8 cellular contexts compared by ENCODE assay signal in genomic region chr2:197435598-197436435, GRCh38. TPM values are rescaled to one million over a fixed set of nuclear protein-coding genes. Genes with fewer than 3 reads are reported as not detected.
DNase-seq lines count a peak whose midpoint lies in the region; ATAC-seq and TF ChIP-seq lines count a peak whose summit lies in the region.

No MANE protein-coding gene starts in this region.

- peak; percentile 43 to 66 for DNase-seq in Kasumi-1 (lab: John Stamatoyannopoulos, UW)
- peak in 1 of 61 donors; percentile 56 for DNase-seq in caudate nucleus (lab: John Stamatoyannopoulos, UW)
- peak in 1 of 3 donors; percentile 36 for DNase-seq in mucosa of descending colon
- no peak for DNase-seq in COLO668 (lab: John Stamatoyannopoulos, UW; ENCODE audit: unreplicated experiment)
- no peak for DNase-seq in KG1 (lab: John Stamatoyannopoulos, UW)
- DNase-seq in ureter (ENCODE audit: low spot score): no peak

- no peaks in the 10 kb centered on the region for H3K9me3 ChIP-seq in mucosa of descending colon

- intact Hi-C loops in mucosa of descending colon (cut with DNase I, micrococcal nuclease): no loop called here

- ATAC-seq in GM19035 (IDR thresholded peaks at IDR 0.05; ENCODE audit: unreplicated experiment) (peak; percentile 1), mucosa of descending colon (peak; percentile 14), HG03565 (IDR thresholded peaks at IDR 0.05; ENCODE audit: unreplicated experiment) (no peak)

- TF ChIP-seq CTCF in mucosa of descending colon (IDR thresholded peaks at IDR 0.05): no peak

- H3K36me3 ChIP-seq in mucosa of descending colon (ENCODE audit: low read depth): no peaks in the 10 kb centered on the region

- peak overlapping the region; percentile 92 for H3K4me3 ChIP-seq in mucosa of descending colon

- H3K4me1 ChIP-seq in mucosa of descending colon (ENCODE audit: low read depth): peaks cover 33% of the 10 kb centered on the region

- H3K27ac ChIP-seq in caudate nucleus (ENCODE audit: low read depth, low read length): peak overlapping the region; percentile 94

RNA-seq across cellular contexts. Expression of gene SF3B1, which starts 1.0 kb away (rescaled TPM):
- total RNA-seq in mucosa of descending colon (100 to 1,000 TPM; 195 to 255 (median 238) TPM), ureter (313 TPM)

RNA-seq across cellular contexts. Expression of gene COQ10B, which starts 17.5 kb away (rescaled TPM):
- total RNA-seq in mucosa of descending colon: 10 to 100 TPM; 28.1 to 32.4 (median 31.7) TPM
- total RNA-seq in ureter: 23.0 TPM

Comparison
In these comparisons a context has a peak if more than half of its experiments do, and no peak if none do; other contexts are left out.
1. DNase-seq: peak in Kasumi-1 (2 of 2); none in COLO668 (single experiment), KG1 (single experiment) and ureter (single experiment).